14 cellular contexts compared by ENCODE assay signal in genomic region chr5:166961028-166961427, GRCh38. TPM values are rescaled to one million over a fixed set of nuclear protein-coding genes. Genes with fewer than 3 reads are reported as not detected.
DNase-seq lines count a peak whose midpoint lies in the region; ATAC-seq and TF ChIP-seq lines count a peak whose summit lies in the region.
"Had no signal": no experiment of that assay in that cellular context is flagged by ENCODE, and none has a peak within 500 bp of the region (broad histone marks: within the 10 kb centered on the region; RNA-seq: fewer than 3 reads in every experiment).

No MANE protein-coding gene starts in this region.

- H3K27me3 ChIP-seq in IMR-90 (ENCODE audit: control insufficient read depth, insufficient read depth, low read length): no peaks in the 10 kb centered on the region
- H3K27me3 ChIP-seq: neutrophil had no signal

- dilution Hi-C loops in IMR-90 (cut with HindIII; ENCODE audit: low sequenced_read_pairs, unreplicated experiment): no loop called here

- no peak overlapping the region for H4K5ac ChIP-seq in IMR-90 (ENCODE audit: low read depth, low read length)

- H2BK120ac ChIP-seq in IMR-90 (ENCODE audit: low read depth, low read length): no peak overlapping the region

- peak; percentile 28; the same call in 1 of the 2 replicates for TF ChIP-seq CTCF in IMR-90 (conservative IDR thresholded peaks at IDR 0.05; ENCODE audit: low read depth, low read length)

- POLR2A ChIA-PET in IMR-90 (lab: Charles Lee; ENCODE audit: unreplicated experiment): no interaction called here
- POLR2A ChIA-PET in activated CD4-positive, alpha-beta memory T cell treated with anti-CD3 and anti-CD28 coated beads for 36 hours (lab: Charles Lee): no interaction called here
- POLR2A ChIA-PET in naive thymus-derived CD8-positive, alpha-beta T cell (lab: Charles Lee): no interaction called here

- H3K18ac ChIP-seq in IMR-90 (ENCODE audit: low read depth, low read length): no peak overlapping the region

- H3K9me1 ChIP-seq in IMR-90 (ENCODE audit: insufficient read depth, low read length): no peaks in the 10 kb centered on the region

- H2AK9ac ChIP-seq in IMR-90 (replicated peaks; ENCODE audit: low read depth, low read length, poor library complexity): no peak overlapping the region

- peaks cover 17% of the 10 kb centered on the region for H3K9me3 Mint-ChIP-seq in activated CD4-positive, alpha-beta memory T cell treated with anti-CD3 and anti-CD28 coated beads for 36 hours
- H3K9me3 Mint-ChIP-seq in naive thymus-derived CD8-positive, alpha-beta T cell: peaks cover 6 to 39% (median 11%) of the 10 kb centered on the region in 9 donors

- H3K4me3 ChIP-seq in IMR-90 (ENCODE audit: insufficient read depth, low read depth, low read length): no peak overlapping the region
- no peak overlapping the region for H3K4me3 ChIP-seq in SK-N-MC

- DNase-seq in AML-193 (lab: John Stamatoyannopoulos, UW) (peak; percentile 1 to 7), IMR-90 (peak; percentile 0), SK-N-MC (ENCODE audit: low read depth, low spot score) (peak; percentile 24), iris pigment epithelial cell (ENCODE audit: low read depth) (peak; percentile 12), COLO829 (ENCODE audit: low spot score) (no peak), NCI-H226 (no peak)
- DNase-seq in activated CD4-positive, alpha-beta memory T cell treated with anti-CD3 and anti-CD28 coated beads for 36 hours: no peak
- no peak for DNase-seq in naive thymus-derived CD8-positive, alpha-beta T cell
- DNase-seq: activated B cell treated with CpG ODN at 0.5 μM for 24 hours; activated T-cell treated with anti-CD3 and anti-CD28 coated beads, Interleukin-2, amount 50 U/mL, for 48 hours; CD4-positive, CD25-positive, alpha-beta regulatory T cell; HCEC 1CT; stimulated activated CD4-positive, alpha-beta T cell treated with anti-CD3 and anti-CD28 coated beads, Interleukin-15, amount 100 ng/mL, for 24 hours had no signal

- H3K4me3 Mint-ChIP-seq in activated CD4-positive, alpha-beta memory T cell treated with anti-CD3 and anti-CD28 coated beads for 36 hours: no peak overlapping the region
- no peak overlapping the region for H3K4me3 Mint-ChIP-seq in naive thymus-derived CD8-positive, alpha-beta T cell
- H3K4me3 Mint-ChIP-seq: activated B cell treated with CpG ODN at 0.5 μM for 24 hours; CD4-positive, CD25-positive, alpha-beta regulatory T cell had no signal

- no peak overlapping the region for H2BK20ac ChIP-seq in IMR-90 (ENCODE audit: low read depth, low read length)

- no peak overlapping the region for H2BK5ac ChIP-seq in IMR-90 (ENCODE audit: low read depth, low read length, poor library complexity, severe bottlenecking)

- H3K14ac ChIP-seq in IMR-90 (replicated peaks; ENCODE audit: low read depth, low read length): no peak overlapping the region

- no peak overlapping the region for H2AFZ ChIP-seq in IMR-90 (replicated peaks; ENCODE audit: low read length, poor library complexity)

- in situ Hi-C loops in IMR-90 (cut with MboI; ENCODE audit: low sequenced_read_pairs): no loop called here

- no peaks in the 10 kb centered on the region for H3K27me3 Mint-ChIP-seq in activated CD4-positive, alpha-beta memory T cell treated with anti-CD3 and anti-CD28 coated beads for 36 hours
- no peaks in the 10 kb centered on the region for H3K27me3 Mint-ChIP-seq in naive thymus-derived CD8-positive, alpha-beta T cell
- H3K27me3 Mint-ChIP-seq: activated B cell treated with CpG ODN at 0.5 μM for 24 hours; CD4-positive, CD25-positive, alpha-beta regulatory T cell had no signal

- H3K36me3 ChIP-seq in IMR-90 (ENCODE audit: control insufficient read depth, insufficient read depth, low read length): no peaks in the 10 kb centered on the region
- H3K36me3 ChIP-seq in SK-N-MC (ENCODE audit: insufficient read depth, low read length): no peaks in the 10 kb centered on the region
- H3K36me3 ChIP-seq: neutrophil had no signal

- no peak for ATAC-seq in IMR-90 (ENCODE audit: low read depth)
- no peak for ATAC-seq in naive thymus-derived CD8-positive, alpha-beta T cell

- H3K4me1 Mint-ChIP-seq in activated CD4-positive, alpha-beta memory T cell treated with anti-CD3 and anti-CD28 coated beads for 36 hours (ENCODE audit: low read depth): no peaks in the 10 kb centered on the region
- H3K4me1 Mint-ChIP-seq in naive thymus-derived CD8-positive, alpha-beta T cell: no peaks in the 10 kb centered on the region
- H3K4me1 Mint-ChIP-seq: activated B cell treated with CpG ODN at 0.5 μM for 24 hours; CD4-positive, CD25-positive, alpha-beta regulatory T cell had no signal

- BruUV-seq in IMR-90 (replicated peaks; lab: Mats Ljungman, UMichigan): no TSS peak

- no peaks in the 10 kb centered on the region for H4K20me1 ChIP-seq in IMR-90 (ENCODE audit: insufficient read depth, low read length)

- H3K27ac Mint-ChIP-seq in activated CD4-positive, alpha-beta memory T cell treated with anti-CD3 and anti-CD28 coated beads for 36 hours: no peak overlapping the region
- H3K27ac Mint-ChIP-seq in naive thymus-derived CD8-positive, alpha-beta T cell: no peak overlapping the region
- H3K27ac Mint-ChIP-seq: activated B cell treated with CpG ODN at 0.5 μM for 24 hours; CD4-positive, CD25-positive, alpha-beta regulatory T cell had no signal

- no peaks in the 10 kb centered on the region for H3K79me1 ChIP-seq in IMR-90 (ENCODE audit: low read depth in 1 of 2, low read length in 2 of 2)

- H3K27ac ChIP-seq in IMR-90 (ENCODE audit: insufficient read depth, low read length) (no peak overlapping the region), SK-N-MC (no peak overlapping the region)
- H3K27ac ChIP-seq: neutrophil had no signal

- intact Hi-C loops in IMR-90 (cut with micrococcal nuclease): loop anchor here (5.0 kb wide), 1 partner anchor 606 kb away; no protein-coding TSS in a partner anchor
- intact Hi-C loops in activated CD4-positive, alpha-beta memory T cell treated with anti-CD3 and anti-CD28 coated beads for 36 hours (cut with micrococcal nuclease): no loop called here

- H3K4me2 ChIP-seq in IMR-90 (ENCODE audit: low read depth, low read length): no peak overlapping the region

- H4K8ac ChIP-seq in IMR-90 (ENCODE audit: low read depth in 2 of 2, low read length in 2 of 2): no peak overlapping the region

- WGBS in IMR-90 (ENCODE audit: extremely low coverage in 2 of 2, insufficient read length in 1 of 2), 2 experiments: no CpG with 5 or more reads among the region's 5 CpGs

- H3K9me3 ChIP-seq in IMR-90 (ENCODE audit: control insufficient read depth, insufficient read depth, low read length) (peaks cover 8% of the 10 kb centered on the region; the same call in 1 of the 2 replicates), SK-N-MC (ENCODE audit: low read depth, low read length) (no peaks in the 10 kb centered on the region)
- H3K9me3 ChIP-seq: neutrophil had no signal

- no peak overlapping the region for H4K91ac ChIP-seq in IMR-90 (ENCODE audit: insufficient read depth, low read depth, low read length)

- TF ChIP-seq POLR2A in IMR-90 (IDR thresholded peaks at IDR 0.05; ENCODE audit: low read depth, low read length): no peak

- TF ChIP-seq RAD21 in IMR-90 (IDR thresholded peaks at IDR 0.05; ENCODE audit: low read length): 0 out of 2 replicates have a peak, but pooled peaks have one; percentile 10

- no peak overlapping the region for H3K4ac ChIP-seq in IMR-90 (ENCODE audit: low read depth, low read length)

- H3K23ac ChIP-seq in IMR-90 (ENCODE audit: low read depth, low read length): no peak overlapping the region

- H3K36me3 Mint-ChIP-seq in activated CD4-positive, alpha-beta memory T cell treated with anti-CD3 and anti-CD28 coated beads for 36 hours: no peaks in the 10 kb centered on the region
- H3K36me3 Mint-ChIP-seq in naive thymus-derived CD8-positive, alpha-beta T cell: no peaks in the 10 kb centered on the region
- H3K36me3 Mint-ChIP-seq: CD4-positive, CD25-positive, alpha-beta regulatory T cell had no signal

- H3K56ac ChIP-seq in IMR-90 (ENCODE audit: extremely low read depth, insufficient read depth, low read length): no peak overlapping the region

- H3K9ac ChIP-seq in IMR-90 (ENCODE audit: low read depth, low read length): no peak overlapping the region
- no peak overlapping the region for H3K9ac ChIP-seq in SK-N-MC (ENCODE audit: insufficient read length)

- H3K4me1 ChIP-seq in IMR-90 (ENCODE audit: control insufficient read depth, insufficient read depth, low read length): no peaks in the 10 kb centered on the region

- CTCF ChIA-PET in IMR-90 (lab: Yijun Ruan, JAX): no interaction called here
- CTCF ChIA-PET in activated CD4-positive, alpha-beta memory T cell treated with anti-CD3 and anti-CD28 coated beads for 36 hours (lab: Charles Lee): no interaction called here

- no peak overlapping the region for H2AK5ac ChIP-seq in IMR-90 (ENCODE audit: low read depth, low read length)

- H2BK15ac ChIP-seq in IMR-90 (ENCODE audit: low read depth, low read length): no peak overlapping the region

TF ChIP-seq in IMR-90, 13 proteins besides CTCF, POLR2A, EP300 and RAD21 (continues in another document):
- TF ChIP-seq MAFK (IDR thresholded peaks at IDR 0.05; ENCODE audit: low read depth, low read length) (no peak), NFE2L2 (IDR thresholded peaks at IDR 0.05; ENCODE audit: low read depth, low read length) (no peak), CHD1 (IDR thresholded peaks at IDR 0.05; ENCODE audit: low read depth, low read length) (no peak), FOS (IDR thresholded peaks at IDR 0.05; ENCODE audit: low read depth, low read length) (no peak), MAZ (IDR thresholded peaks at IDR 0.05; ENCODE audit: borderline replicate concordance, low read depth, low read length) (no peak), RFX5 (IDR thresholded peaks at IDR 0.05; ENCODE audit: low read depth, low read length) (no peak), BHLHE40 (IDR thresholded peaks at IDR 0.05; ENCODE audit: low read depth, low read length) (no peak), MXI1 (IDR thresholded peaks at IDR 0.05; ENCODE audit: borderline replicate concordance, low read depth, low read length) (no peak), RCOR1 (IDR thresholded peaks at IDR 0.05; ENCODE audit: insufficient replicate concordance, low read length) (no peak), CEBPB (IDR thresholded peaks at IDR 0.05; ENCODE audit: low read depth, low read length) (no peak)

RNA-seq across cellular contexts. Expression of gene TENM2, which starts 17.8 kb away (rescaled TPM):
- under 0.01 and 0.18 TPM in 2 replicates for total RNA-seq in IMR-90 (2012; rRNA removed)
- 0.14 and 0.26 TPM in 2 replicates for polyA plus RNA-seq in IMR-90 (2012; rRNA removed)
- polyA plus RNA-seq in IMR-90 (2012; cell fraction: cytosol; rRNA removed): 0.13 and 0.30 TPM in 2 replicates
- polyA plus RNA-seq in IMR-90 (2012; cell fraction: nucleus; rRNA removed; ENCODE audit: low replicate concordance): 0.30 and 0.73 TPM in 2 replicates
- total RNA-seq in activated CD4-positive, alpha-beta memory T cell treated with anti-CD3 and anti-CD28 coated beads for 36 hours: not detected
- not detected for total RNA-seq in naive thymus-derived CD8-positive, alpha-beta T cell
- polyA plus RNA-seq in naive thymus-derived CD8-positive, alpha-beta T cell: not detected
- total RNA-seq: activated B cell treated with CpG ODN at 0.5 μM for 24 hours; CD4-positive, CD25-positive, alpha-beta regulatory T cell had no signal
- polyA plus RNA-seq: CD4-positive, CD25-positive, alpha-beta regulatory T cell had no signal

Comparison
In these comparisons a context has a peak if more than half of its experiments do, and no peak if none do; other contexts are left out.
1. DNase-seq: peak in AML-193 (2 of 2), IMR-90 (single experiment), SK-N-MC (single experiment) and iris pigment epithelial cell (single experiment); none in activated CD4-positive, alpha-beta memory T cell treated with anti-CD3 and anti-CD28 coated beads for 36 hours (single experiment), naive thymus-derived CD8-positive, alpha-beta T cell (0 of 10), COLO829 (single experiment) and NCI-H226 (single experiment).